In genomic region chr1:81689531-81689941, GRCh38 we compare ENCODE assay signal across 11 cellular contexts.
DNase-seq lines count a peak whose midpoint lies in the region; TF ChIP-seq lines count a peak whose summit lies in the region.
"Had no signal": no experiment of that assay in that cellular context is flagged by ENCODE, and none has a peak within 500 bp of the region (broad histone marks: within the 10 kb centered on the region; RNA-seq: fewer than 3 reads in every experiment).

No MANE protein-coding gene starts in this region.

- H3K9me3 ChIP-seq in fibroblast of lung (ENCODE audit: control insufficient read depth, insufficient read depth, low read depth, low read length) (no peaks in the 10 kb centered on the region), neuronal stem cell (replicated peaks in 1 of 2; ENCODE audit: control insufficient read depth in 2 of 2, insufficient read depth in 1 of 2, low read depth in 1 of 2, low read length in 2 of 2) (peaks cover 0 to 14% of the 10 kb centered on the region in 2 donors), SK-N-SH (no peaks in the 10 kb centered on the region)

- peak overlapping the region; percentile 0 for H3K4me2 ChIP-seq in fibroblast of lung (ENCODE audit: extremely low read depth, insufficient read depth, low read length)
- no peak overlapping the region for H3K4me2 ChIP-seq in neuronal stem cell (ENCODE audit: insufficient read depth, low read length, poor library complexity, severe bottlenecking)
- no peak overlapping the region for H3K4me2 ChIP-seq in SK-N-SH

- CTCF ChIA-PET in SK-N-SH (lab: Yijun Ruan, JAX): no interaction called here

- H4K8ac ChIP-seq in neuronal stem cell (ENCODE audit: low read depth, low read length): no peak overlapping the region

- no peak overlapping the region for H2BK15ac ChIP-seq in neuronal stem cell (ENCODE audit: low read length)

- H3K9ac ChIP-seq in fibroblast of lung (ENCODE audit: insufficient read depth, low read length) (no peak overlapping the region), neuronal stem cell (ENCODE audit: low read depth, low read length, poor library complexity) (no peak overlapping the region), SK-N-SH (no peak overlapping the region)

- no peaks in the 10 kb centered on the region for H3F3A ChIP-seq in SK-N-SH (replicated peaks; ENCODE audit: insufficient read depth)

- TF ChIP-seq CTCF in fibroblast of lung (conservative IDR thresholded peaks at IDR 0.05 in 1 of 2, IDR thresholded peaks at IDR 0.05 in 1 of 2; ENCODE audit: low read depth in 1 of 2, low read length in 2 of 2): no peak
- no peak for TF ChIP-seq CTCF in SK-N-SH (IDR thresholded peaks at IDR 0.05)

- H2AFZ ChIP-seq in fibroblast of lung (ENCODE audit: low read length) (peak overlapping the region; percentile 23), neuronal stem cell (ENCODE audit: low read length) (no peak overlapping the region), SK-N-SH (ENCODE audit: low read depth) (no peak overlapping the region)

- no peak overlapping the region for H3K4ac ChIP-seq in neuronal stem cell (ENCODE audit: low read length)

- H3K4me1 ChIP-seq in fibroblast of lung (ENCODE audit: control insufficient read depth, extremely low read depth, insufficient read depth, low read length): peaks cover 7% of the 10 kb centered on the region
- H3K4me1 ChIP-seq in neuronal stem cell (ENCODE audit: control insufficient read depth in 2 of 2, insufficient read depth in 1 of 2, low read depth in 1 of 2, low read length in 2 of 2): peaks cover 4 to 5% of the 10 kb centered on the region in 2 donors
- H3K4me1 ChIP-seq in SK-N-SH (ENCODE audit: control insufficient read depth in 1 of 2, insufficient read depth in 2 of 2, low read depth in 1 of 2, low read length in 1 of 2): peaks cover 0 to 3% of the 10 kb centered on the region in 2 experiments; a peak in 1 of 4 replicates

- no peaks in the 10 kb centered on the region for H3K79me1 ChIP-seq in neuronal stem cell (ENCODE audit: low read depth, low read length)

- POLR2A ChIA-PET in SK-N-SH (lab: Yijun Ruan, JAX): no interaction called here

- no peaks in the 10 kb centered on the region for H4K20me1 ChIP-seq in fibroblast of lung (ENCODE audit: control insufficient read depth, extremely low read depth, insufficient read depth, low read length)
- no peaks in the 10 kb centered on the region for H4K20me1 ChIP-seq in SK-N-SH (ENCODE audit: insufficient read depth)

- peak overlapping the region; percentile 43 for H2BK12ac ChIP-seq in neuronal stem cell (ENCODE audit: low read length)

- no peak overlapping the region for H3K18ac ChIP-seq in neuronal stem cell (ENCODE audit: low read length)

- no peak overlapping the region for H4K91ac ChIP-seq in neuronal stem cell (ENCODE audit: low read depth, low read length, poor library complexity)

- H3K27me3 ChIP-seq in fibroblast of lung (ENCODE audit: control insufficient read depth, insufficient read depth, low read length): no peaks in the 10 kb centered on the region
- H3K27me3 ChIP-seq in neuronal stem cell (ENCODE audit: control insufficient read depth in 3 of 3, insufficient read depth in 3 of 3, low read depth in 1 of 3, low read length in 3 of 3): no peaks in the 10 kb centered on the region
- no peaks in the 10 kb centered on the region for H3K27me3 ChIP-seq in SK-N-SH (ENCODE audit: insufficient read depth)

- TF ChIP-seq EP300 in SK-N-SH (IDR thresholded peaks at IDR 0.05; ENCODE audit: borderline replicate concordance in 1 of 2, low read depth in 1 of 2, low read length in 1 of 2): no peak

- DNase-seq in EH (ENCODE audit: low read depth) (peak; percentile 84), NCI-H226 (peak; percentile 41), fibroblast of lung (ENCODE audit: low read depth in 2 of 2) (peak; percentile 85 to 93), neuronal stem cell (ENCODE audit: low spot score) (no peak), SK-N-SH (no peak), cerebellum (ENCODE audit: low spot score) (no peak), NCI-H2107 (lab: John Stamatoyannopoulos, UW) (no peak), foreskin melanocyte (no peak)
- DNase-seq: activated naive CD8-positive, alpha-beta T cell treated with anti-CD3 and anti-CD28 coated beads, Interleukin-2, amount 50 U/mL, for 24 hours; NCI-H524 treated with DMSO at 0.1 percent for 48 hours; SHP77 treated with DMSO at 0.1 percent for 48 hours had no signal

- H3K23ac ChIP-seq in neuronal stem cell (ENCODE audit: low read depth, low read length, poor library complexity): no peak overlapping the region

- no CpG with 5 or more reads among the region's 5 CpGs for WGBS in neuronal stem cell (ENCODE audit: extremely low coverage in 2 of 2, insufficient read length in 2 of 2, insufficient replicate concordance in 1 of 2), 2 donors
- WGBS in SK-N-SH (ENCODE audit: low lambda C conversion rate): 77% methylated on average over 5 of the region's 5 CpGs

- no peaks in the 10 kb centered on the region for H3K9me2 ChIP-seq in SK-N-SH

- no peaks in the 10 kb centered on the region for H3K79me2 ChIP-seq in fibroblast of lung (ENCODE audit: control insufficient read depth, insufficient read depth, low read length)
- H3K79me2 ChIP-seq in SK-N-SH (ENCODE audit: insufficient read depth): no peaks in the 10 kb centered on the region

- H3K27ac ChIP-seq in fibroblast of lung (ENCODE audit: insufficient read depth, low read length) (peak overlapping the region; percentile 64), neuronal stem cell (replicated peaks; ENCODE audit: low read length) (no peak overlapping the region), SK-N-SH (ENCODE audit: low read depth in 2 of 2, low read length in 1 of 2) (no peak overlapping the region)

- no peak overlapping the region for H3K14ac ChIP-seq in neuronal stem cell (ENCODE audit: low read length)

- no peak overlapping the region for H2BK5ac ChIP-seq in neuronal stem cell (ENCODE audit: low read length)

- H3K36me3 ChIP-seq in fibroblast of lung (ENCODE audit: control insufficient read depth, insufficient read depth, low read length): no peaks in the 10 kb centered on the region
- no peaks in the 10 kb centered on the region for H3K36me3 ChIP-seq in neuronal stem cell (replicated peaks in 1 of 2; ENCODE audit: control insufficient read depth in 2 of 2, insufficient read depth in 2 of 2, low read length in 2 of 2)
- H3K36me3 ChIP-seq in SK-N-SH (replicated peaks in 1 of 2; ENCODE audit: control insufficient read depth in 1 of 2, insufficient read depth in 2 of 2, low read length in 1 of 2): no peaks in the 10 kb centered on the region

- no peak overlapping the region for H2BK120ac ChIP-seq in neuronal stem cell (ENCODE audit: low read depth, low read length)

- TF ChIP-seq RAD21 in SK-N-SH (IDR thresholded peaks at IDR 0.05; ENCODE audit: low read length): no peak

- H3K4me3 ChIP-seq in fibroblast of lung (replicated peaks in 1 of 4; ENCODE audit: control extremely low read depth in 1 of 4, insufficient read depth in 1 of 4, low read depth in 3 of 4, low read length in 4 of 4) (no peak overlapping the region), neuronal stem cell (ENCODE audit: low read length in 2 of 2) (no peak overlapping the region), SK-N-SH (ENCODE audit: low read depth in 2 of 2, low read length in 1 of 2) (no peak overlapping the region)

- H2AK5ac ChIP-seq in neuronal stem cell (ENCODE audit: low read depth, low read length): no peak overlapping the region

TF ChIP-seq in SK-N-SH, 30 proteins besides CTCF, POLR2A, EP300 and RAD21:
- TF ChIP-seq NRF1 (IDR thresholded peaks at IDR 0.05; ENCODE audit: low read depth, low read length) (no peak), GABPA (IDR thresholded peaks at IDR 0.05; ENCODE audit: low read depth) (no peak), GATA2 (CRISPR knock-in tag; IDR thresholded peaks at IDR 0.05) (no peak), RXRA (IDR thresholded peaks at IDR 0.05; ENCODE audit: borderline replicate concordance, low read depth) (no peak), TCF12 (IDR thresholded peaks at IDR 0.05) (no peak), FOXJ3 (CRISPR knock-in tag; IDR thresholded peaks at IDR 0.05) (no peak), MXI1 (IDR thresholded peaks at IDR 0.05; ENCODE audit: low read depth, low read length) (no peak), NFIC (IDR thresholded peaks at IDR 0.05; ENCODE audit: borderline replicate concordance) (no peak), FOXM1 (IDR thresholded peaks at IDR 0.05; ENCODE audit: low read depth) (no peak), RCOR1 (IDR thresholded peaks at IDR 0.05; ENCODE audit: low read length) (no peak), YY1 (IDR thresholded peaks at IDR 0.05; ENCODE audit: low read depth) (no peak)
- TF ChIP-seq, protein P1, sequence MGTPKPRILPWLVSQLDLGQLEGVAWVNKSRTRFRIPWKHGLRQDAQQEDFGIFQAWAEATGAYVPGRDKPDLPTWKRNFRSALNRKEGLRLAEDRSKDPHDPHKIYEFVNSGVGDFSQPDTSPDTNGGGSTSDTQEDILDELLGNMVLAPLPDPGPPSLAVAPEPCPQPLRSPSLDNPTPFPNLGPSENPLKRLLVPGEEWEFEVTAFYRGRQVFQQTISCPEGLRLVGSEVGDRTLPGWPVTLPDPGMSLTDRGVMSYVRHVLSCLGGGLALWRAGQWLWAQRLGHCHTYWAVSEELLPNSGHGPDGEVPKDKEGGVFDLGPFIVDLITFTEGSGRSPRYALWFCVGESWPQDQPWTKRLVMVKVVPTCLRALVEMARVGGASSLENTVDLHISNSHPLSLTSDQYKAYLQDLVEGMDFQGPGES (IDR thresholded peaks at IDR 0.05; ENCODE audit: low read depth, low read length): no peak
- TF ChIP-seq, protein P2, sequence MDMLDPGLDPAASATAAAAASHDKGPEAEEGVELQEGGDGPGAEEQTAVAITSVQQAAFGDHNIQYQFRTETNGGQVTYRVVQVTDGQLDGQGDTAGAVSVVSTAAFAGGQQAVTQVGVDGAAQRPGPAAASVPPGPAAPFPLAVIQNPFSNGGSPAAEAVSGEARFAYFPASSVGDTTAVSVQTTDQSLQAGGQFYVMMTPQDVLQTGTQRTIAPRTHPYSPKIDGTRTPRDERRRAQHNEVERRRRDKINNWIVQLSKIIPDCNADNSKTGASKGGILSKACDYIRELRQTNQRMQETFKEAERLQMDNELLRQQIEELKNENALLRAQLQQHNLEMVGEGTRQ (IDR thresholded peaks at IDR 0.05; ENCODE audit: borderline replicate concordance, low read depth, low read length): no peak

Comparison
In these comparisons a context has a peak if more than half of its experiments do, and no peak if none do; other contexts are left out.
1. DNase-seq: peak in EH (single experiment), NCI-H226 (single experiment) and fibroblast of lung (2 of 2); none in neuronal stem cell (single experiment), SK-N-SH (single experiment), cerebellum (single experiment), NCI-H2107 (single experiment) and foreskin melanocyte (single experiment).